In the genomic region with DNA sequence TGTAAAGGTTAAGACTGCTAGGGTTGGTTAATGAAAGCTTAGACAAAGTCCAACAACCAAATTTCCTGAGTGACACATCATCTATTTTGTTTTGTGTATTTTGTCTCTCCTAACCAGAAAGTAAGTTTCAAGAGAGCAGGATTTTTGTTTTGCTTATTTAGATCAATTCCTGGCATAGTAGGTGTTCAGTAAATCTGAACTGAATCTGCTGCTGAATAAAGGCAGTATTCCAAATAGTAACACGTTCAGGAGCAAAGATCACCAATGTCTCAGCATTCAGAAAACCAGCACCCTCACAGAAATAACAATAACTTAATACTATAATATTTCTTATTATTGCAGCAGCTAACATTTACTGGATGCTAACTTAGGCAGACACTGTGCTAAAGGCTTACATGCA, we compare ENCODE assay signal across 29 cellular contexts.
"Had no signal": no experiment of that assay in that cellular context is flagged by ENCODE, and none has a peak within 500 bp of the region (broad histone marks: within the 10 kb centered on the region; RNA-seq: fewer than 3 reads in every experiment).

No MANE protein-coding gene starts in this region.

- H3K4me3 Mint-ChIP-seq: activated CD4-positive, alpha-beta T cell treated with anti-CD3 and anti-CD28 coated beads, Interleukin-2, amount 10 ng/mL, durations not matched to agents 24 days and 14 days; activated CD8-positive, alpha-beta T cell treated with anti-CD3 and anti-CD28 coated beads, Interleukin-2, amount 10 ng/mL, durations not matched to agents 7 days and 5 days; activated naive CD8-positive, alpha-beta T cell; activated T-cell treated with anti-CD3 and anti-CD28 coated beads, Interleukin-2, amount 50 U/mL, for 24 hours; neural crest cell; T-helper 2 cell treated with Interferon-gamma antibody and Interleukin-4, amounts not matched to agents 5 μg/mL and 100 μg/mL, for 36 hours had no signal

- ATAC-seq: gastrocnemius medialis, lower lobe of right lung, sciatic nerve had no signal

- H3K4me3 ChIP-seq: adrenal gland, ascending aorta, colonic mucosa, dorsolateral prefrontal cortex, esophagus squamous epithelium, gastrocnemius medialis, lower lobe of right lung, mucosa of descending colon, testis, uterus had no signal

- H3K4me1 ChIP-seq: ascending aorta, colonic mucosa, gastrocnemius medialis, testis, uterus had no signal

- FAIRE-seq: small intestine had no signal

- H3K27me3 ChIP-seq: adrenal gland, ascending aorta, brain microvascular endothelial cell, colonic mucosa, dorsolateral prefrontal cortex, esophagus squamous epithelium, gastrocnemius medialis, testis, uterus had no signal

- H3K9me3 ChIP-seq: adrenal gland, ascending aorta, colonic mucosa, esophagus squamous epithelium, gastrocnemius medialis, lower lobe of right lung, mucosa of descending colon, testis, uterus had no signal

- DNase-seq: activated CD4-positive, alpha-beta T cell treated with anti-CD3 and anti-CD28 coated beads, Interleukin-2, amount 10 ng/mL, durations not matched to agents 24 days and 14 days; activated CD8-positive, alpha-beta memory T cell treated with anti-CD3 and anti-CD28 coated beads, Interleukin-2, amount 50 U/mL, for 4 hours; activated CD8-positive, alpha-beta T cell treated with anti-CD3 and anti-CD28 coated beads, Interleukin-2, amount 10 ng/mL, durations not matched to agents 7 days and 5 days; activated naive CD4-positive, alpha-beta T cell; activated T-cell treated with anti-CD3 and anti-CD28 coated beads, Interleukin-2, amount 50 U/mL, for 24 hours; adrenal gland; brain microvascular endothelial cell; central memory CD4-positive, alpha-beta T cell; colonic mucosa; dorsolateral prefrontal cortex; esophagus squamous epithelium; gastrocnemius medialis; hippocampal formation; left colon; lower lobe of right lung; mucosa of descending colon; occipital lobe; stimulated activated naive CD4-positive, alpha-beta T cell; testis; trophoblast cell; uterus had no signal

- H3K27ac Mint-ChIP-seq: activated CD4-positive, alpha-beta T cell treated with anti-CD3 and anti-CD28 coated beads, Interleukin-2, amount 10 ng/mL, durations not matched to agents 24 days and 14 days; activated T-helper 2 cell treated with anti-CD3 and anti-CD28 coated beads, Interferon-gamma antibody, Interleukin-2, Interleukin-4, amounts not matched to agents 10 μg/mL and 5 μg/mL and 100 μg/mL, durations not matched to agents 14 hours and 24 hours and 36 hours; T-helper 2 cell treated with Interferon-gamma antibody and Interleukin-4, amounts not matched to agents 5 μg/mL and 100 μg/mL, for 36 hours had no signal

- H3K36me3 ChIP-seq: adrenal gland, ascending aorta, brain microvascular endothelial cell, colonic mucosa, esophagus squamous epithelium, gastrocnemius medialis, uterus had no signal

- H3K27me3 Mint-ChIP-seq: activated CD4-positive, alpha-beta T cell treated with anti-CD3 and anti-CD28 coated beads, Interleukin-2, amount 10 ng/mL, durations not matched to agents 24 days and 14 days; activated naive CD8-positive, alpha-beta T cell; activated T-cell treated with anti-CD3 and anti-CD28 coated beads, Interleukin-2, amount 50 U/mL, for 24 hours had no signal

- H3K9me3 Mint-ChIP-seq: activated CD4-positive, alpha-beta T cell treated with anti-CD3 and anti-CD28 coated beads, Interleukin-2, amount 10 ng/mL, durations not matched to agents 24 days and 14 days; activated T-cell treated with anti-CD3 and anti-CD28 coated beads, Interleukin-2, amount 50 U/mL, for 24 hours; activated T-helper 2 cell treated with anti-CD3 and anti-CD28 coated beads, Interferon-gamma antibody, Interleukin-2, Interleukin-4, amounts not matched to agents 10 μg/mL and 5 μg/mL and 100 μg/mL, durations not matched to agents 14 hours and 24 hours and 36 hours; T-helper 2 cell treated with Interferon-gamma antibody and Interleukin-4, amounts not matched to agents 5 μg/mL and 100 μg/mL, for 36 hours had no signal

- H3K27ac ChIP-seq: adrenal gland, ascending aorta, brain microvascular endothelial cell, colonic mucosa, dorsolateral prefrontal cortex, esophagus squamous epithelium, gastrocnemius medialis, lower lobe of right lung, testis, uterus, VCaP had no signal
